1 cellular context compared by ENCODE assay signal in the genomic region with DNA sequence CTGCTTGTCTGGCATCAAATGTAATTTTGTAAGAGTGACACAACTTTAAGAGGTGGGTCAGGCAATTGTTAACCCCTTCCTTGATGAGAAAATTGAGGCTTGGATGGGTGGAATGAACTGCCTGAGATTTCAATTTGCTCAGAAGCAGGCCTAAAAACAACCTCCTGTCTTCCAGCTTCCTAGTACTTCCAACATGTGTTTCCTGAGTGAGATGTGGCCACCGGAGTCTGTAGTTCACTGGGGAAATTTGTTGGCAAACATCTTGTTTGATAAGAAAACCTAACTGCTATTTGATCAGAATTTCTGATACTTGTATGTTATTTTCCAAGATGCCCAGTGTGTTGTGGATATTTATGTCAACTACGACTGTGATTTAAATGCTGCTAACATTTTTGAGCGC.
A peak's percentile ranks its signal among the peaks of the same experiment; 100 is the strongest.
TF ChIP-seq lines count a peak whose summit lies in the region.

No MANE protein-coding gene starts in this region.

TF ChIP-seq in endothelial cell of umbilical vein, 7 proteins besides CTCF, POLR2A, EP300 and RAD21:
- TF ChIP-seq JUN (IDR thresholded peaks at IDR 0.05; ENCODE audit: borderline replicate concordance, insufficient read depth, insufficient read length, low read depth) (no peak), GATA2 (IDR thresholded peaks at IDR 0.05; ENCODE audit: insufficient read depth, insufficient read length, low read depth, low read length) (peak; percentile 22)
